ENCODE assay signal across 18 cellular contexts in the genomic region with DNA sequence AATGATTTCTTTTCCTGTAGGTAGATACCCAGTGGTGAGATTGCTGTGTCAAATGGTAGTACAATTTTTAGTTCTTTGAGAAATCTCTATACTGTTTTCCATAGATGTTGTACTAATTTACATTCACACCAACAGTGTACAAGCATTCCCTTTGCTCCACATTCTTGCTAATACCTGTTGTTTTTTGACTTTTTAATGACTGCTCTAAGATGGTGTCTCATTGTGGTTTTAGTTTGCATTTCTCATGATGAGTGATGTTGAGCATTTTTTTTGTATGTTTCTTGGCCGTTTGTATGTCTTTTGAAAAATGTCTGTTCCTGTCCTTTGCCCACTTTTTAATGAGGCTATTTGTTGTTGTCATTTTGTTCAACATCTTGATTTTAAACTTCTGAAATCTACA.
DNase-seq lines count a peak whose midpoint lies in the region; ATAC-seq, FAIRE-seq and TF ChIP-seq lines count a peak whose summit lies in the region.
"Had no signal": no experiment of that assay in that cellular context is flagged by ENCODE, and none has a peak within 500 bp of the region (broad histone marks: within the 10 kb centered on the region; RNA-seq: fewer than 3 reads in every experiment).

No MANE protein-coding gene starts in this region.

- TF ChIP-seq POLR2A in GM12878 (IDR thresholded peaks at IDR 0.05; ENCODE audit: low read depth, low read length) = no peak

- CTCF ChIA-PET in GM12878 (lab: Yijun Ruan, JAX) = no interaction called here

- DNase-seq in GM18507 (ENCODE audit: extremely low spot score, insufficient read length, low read depth) (no peak), HT1080 (ENCODE audit: low read depth) (peak; percentile 11), GM12878 (ENCODE audit: low read depth, low spot score) (no peak), AG20443 (ENCODE audit: low spot score) (no peak), HK-2 (ENCODE audit: unreplicated experiment) (no peak)
- DNase-seq in activated naive CD4-positive, alpha-beta T cell (lab: John Stamatoyannopoulos, UW) = no peak
- DNase-seq: CD4-positive, alpha-beta memory T cell; DMS153; DMS79; GDM1; HFFc6; KBM-7 had no signal

- TF ChIP-seq RAD21 in GM12878 (IDR thresholded peaks at IDR 0.05; ENCODE audit: insufficient read depth, low read depth, low read length) = no peak

- in situ Hi-C loops in GM12878 (cut with MboI) = no loop called here

- RAD21 ChIA-PET in GM12878 (lab: Charles Lee; ENCODE audit: unreplicated experiment) = no interaction called here

- H3K9ac ChIP-seq in GM12878 (ENCODE audit: control insufficient read depth, insufficient read depth, low read length) = no peak overlapping the region
- H3K9ac ChIP-seq: BLaER1 had no signal

- no peak for TF ChIP-seq CTCF in GM12878 (IDR thresholded peaks at IDR 0.05 in 2 of 3, conservative IDR thresholded peaks at IDR 0.05 in 1 of 3; ENCODE audit: control insufficient read depth in 2 of 3, extremely low read depth in 1 of 3, insufficient read depth in 1 of 3, low read depth in 3 of 3, low read length in 3 of 3)

- H3K27me3 ChIP-seq in GM12878 (replicated peaks in 1 of 2; ENCODE audit: control insufficient read depth in 2 of 2, insufficient read depth in 2 of 2, low read length in 1 of 2) = no peaks in the 10 kb centered on the region
- H3K27me3 ChIP-seq: BLaER1 had no signal

- POLR2A ChIA-PET in GM12878 (lab: Charles Lee) = no interaction called here

- no peaks in the 10 kb centered on the region for H3K79me2 ChIP-seq in GM12878 (ENCODE audit: control insufficient read depth, insufficient read depth, low read length)

- no peak overlapping the region for H3K4me2 ChIP-seq in GM12878 (ENCODE audit: control insufficient read depth, insufficient read depth)
- H3K4me2 ChIP-seq: A549, BLaER1, GM23338 had no signal

- intact Hi-C loops in GM12878 (cut with micrococcal nuclease; ENCODE audit: unreplicated experiment) = no loop called here

- H3K4me1 ChIP-seq in GM12878 (ENCODE audit: control insufficient read depth, insufficient read depth, low read length) = no peaks in the 10 kb centered on the region
- H3K4me1 ChIP-seq: BLaER1 had no signal

- SMC1A ChIA-PET in GM12878 (lab: Charles Lee; ENCODE audit: uncharacterized antibody, unreplicated experiment) = interaction anchor here (0.6 kb wide), 1 partner anchor 282 kb away, joined by 3 read pairs; no protein-coding TSS in a partner anchor

- no TSS peak for BruUV-seq in GM12878 (replicated peaks; lab: Mats Ljungman, UMichigan)

- WGBS in GM12878 (ENCODE audit: insufficient coverage, insufficient replicate concordance, low lambda C conversion rate, missing lambda C conversion rate) = 0% methylated on average over 1 of the region's 1 CpG

- no peak overlapping the region for H3K27ac ChIP-seq in GM12878 (ENCODE audit: control insufficient read depth, insufficient read depth)
- H3K27ac ChIP-seq: A549, BLaER1 had no signal

- TF ChIP-seq EP300 in GM12878 (IDR thresholded peaks at IDR 0.05; ENCODE audit: borderline replicate concordance in 1 of 2, control insufficient read depth in 1 of 2, low read depth in 2 of 2, low read length in 2 of 2) = no peak

- no peaks in the 10 kb centered on the region for H3K9me3 ChIP-seq in GM12878 (replicated peaks; ENCODE audit: control insufficient read depth, insufficient read depth, low read length)
- H3K9me3 ChIP-seq: A549, BLaER1 had no signal

- H2AFZ ChIP-seq in GM12878 (ENCODE audit: control insufficient read depth, low read depth, low read length) = no peak overlapping the region
- H2AFZ ChIP-seq: GM23338 had no signal

- FAIRE-seq in GM18507 (lab: Jason Lieb, UNC) = peak; percentile 74
- FAIRE-seq in GM12878 (lab: Jason Lieb, UNC) = peak; percentile 74
- FAIRE-seq: A549, H54, HepG2 had no signal

- ATAC-seq in GM12878 = peak; percentile 42; the same call in 1 of the 3 replicates
- ATAC-seq: A549, GM23338, HCT116, HepG2 had no signal

- H3K4me3 ChIP-seq in GM12878 = no peak overlapping the region
- H3K4me3 ChIP-seq: A549, BLaER1, GM23338 had no signal

- H4K20me1 ChIP-seq in GM12878 (ENCODE audit: control insufficient read depth, insufficient read depth) = no peaks in the 10 kb centered on the region

- H3K36me3 ChIP-seq in GM12878 (ENCODE audit: control insufficient read depth in 2 of 2, insufficient read depth in 2 of 2, low read length in 1 of 2) = no peaks in the 10 kb centered on the region; a peak in 1 of 4 replicates

TF ChIP-seq in GM12878, 131 proteins besides CTCF, POLR2A, EP300 and RAD21 (continues in another document):
- TF ChIP-seq CHD4 (IDR thresholded peaks at IDR 0.05) (no peak), RB1 (IDR thresholded peaks at IDR 0.05; ENCODE audit: borderline replicate concordance) (no peak), ZBTB11 (CRISPR knock-in tag; IDR thresholded peaks at IDR 0.05) (no peak), RUNX3 (IDR thresholded peaks at IDR 0.05; ENCODE audit: low read length) (peak; percentile 78), PBX3 (IDR thresholded peaks at IDR 0.05; ENCODE audit: insufficient replicate concordance, low read depth, low read length) (peak; percentile 30)
- TF ChIP-seq, protein P1, sequence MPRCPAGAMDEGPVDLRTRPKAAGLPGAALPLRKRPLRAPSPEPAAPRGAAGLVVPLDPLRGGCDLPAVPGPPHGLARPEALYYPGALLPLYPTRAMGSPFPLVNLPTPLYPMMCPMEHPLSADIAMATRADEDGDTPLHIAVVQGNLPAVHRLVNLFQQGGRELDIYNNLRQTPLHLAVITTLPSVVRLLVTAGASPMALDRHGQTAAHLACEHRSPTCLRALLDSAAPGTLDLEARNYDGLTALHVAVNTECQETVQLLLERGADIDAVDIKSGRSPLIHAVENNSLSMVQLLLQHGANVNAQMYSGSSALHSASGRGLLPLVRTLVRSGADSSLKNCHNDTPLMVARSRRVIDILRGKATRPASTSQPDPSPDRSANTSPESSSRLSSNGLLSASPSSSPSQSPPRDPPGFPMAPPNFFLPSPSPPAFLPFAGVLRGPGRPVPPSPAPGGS (IDR thresholded peaks at IDR 0.05; ENCODE audit: borderline replicate concordance, insufficient read depth, low read depth, low read length, poor library complexity, severe bottlenecking) = peak; percentile 67
- TF ChIP-seq, protein P2, sequence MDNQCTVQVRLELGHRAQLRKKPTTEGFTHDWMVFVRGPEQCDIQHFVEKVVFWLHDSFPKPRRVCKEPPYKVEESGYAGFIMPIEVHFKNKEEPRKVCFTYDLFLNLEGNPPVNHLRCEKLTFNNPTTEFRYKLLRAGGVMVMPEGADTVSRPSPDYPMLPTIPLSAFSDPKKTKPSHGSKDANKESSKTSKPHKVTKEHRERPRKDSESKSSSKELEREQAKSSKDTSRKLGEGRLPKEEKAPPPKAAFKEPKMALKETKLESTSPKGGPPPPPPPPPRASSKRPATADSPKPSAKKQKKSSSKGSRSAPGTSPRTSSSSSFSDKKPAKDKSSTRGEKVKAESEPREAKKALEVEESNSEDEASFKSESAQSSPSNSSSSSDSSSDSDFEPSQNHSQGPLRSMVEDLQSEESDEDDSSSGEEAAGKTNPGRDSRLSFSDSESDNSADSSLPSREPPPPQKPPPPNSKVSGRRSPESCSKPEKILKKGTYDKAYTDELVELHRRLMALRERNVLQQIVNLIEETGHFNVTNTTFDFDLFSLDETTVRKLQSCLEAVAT (IDR thresholded peaks at IDR 0.05) = no peak
